18 cellular contexts compared by ENCODE assay signal in the genomic region with DNA sequence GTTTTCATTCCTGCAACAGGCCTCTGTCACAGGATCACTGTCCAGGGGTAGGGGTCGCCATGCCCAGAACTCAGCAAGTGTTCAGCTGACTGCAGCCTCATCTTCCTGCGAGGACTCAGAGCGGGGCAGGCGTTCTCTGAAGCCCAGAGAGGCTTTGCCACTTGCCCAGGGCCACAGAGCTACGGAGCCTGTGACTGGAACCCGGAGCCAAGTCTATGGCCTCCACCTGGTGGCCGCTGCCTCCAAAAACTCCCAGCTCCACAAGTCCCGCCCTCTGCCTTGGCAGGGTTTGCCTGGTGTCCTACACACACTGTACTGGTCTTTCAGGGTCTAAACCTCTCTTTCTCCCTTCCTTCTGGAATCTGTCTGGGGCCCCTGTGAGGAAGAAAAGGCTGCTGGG. TPM values are rescaled to one million over a fixed set of nuclear protein-coding genes. Genes with fewer than 3 reads are reported as not detected.
DNase-seq lines count a peak whose midpoint lies in the region; ATAC-seq and TF ChIP-seq lines count a peak whose summit lies in the region.
"Had no signal": no experiment of that assay in that cellular context is flagged by ENCODE, and none has a peak within 500 bp of the region (broad histone marks: within the 10 kb centered on the region; RNA-seq: fewer than 3 reads in every experiment).

No MANE protein-coding gene starts in this region.

- no peak overlapping the region for H3K27ac Mint-ChIP-seq in activated CD8-positive, alpha-beta T cell treated with anti-CD3 and anti-CD28 coated beads for 36 hours
- H3K27ac Mint-ChIP-seq: activated B cell treated with CpG ODN at 0.5 μM for 24 hours; activated naive CD4-positive, alpha-beta T cell treated with anti-CD3 and anti-CD28 coated beads, Interleukin-2, amount 10 ng/mL, durations not matched to agents 7 days and 5 days; natural killer cell treated with Interleukin-12 subunit alpha and Interleukin-12 subunit beta and Interleukin-15 and Interleukin-18, amount 100 ng/mL, for 72 hours had no signal

- DNase-seq in DMS79 treated with DMSO at 0.1 percent for 48 hours (lab: John Stamatoyannopoulos, UW) (peak; percentile 35), DMS79 (lab: John Stamatoyannopoulos, UW) (no peak), RWPE1 (ENCODE audit: low spot score) (no peak), islet precursor cell (peak; percentile 65), GDM1 (lab: John Stamatoyannopoulos, UW) (no peak), vagina (ENCODE audit: extremely low spot score in 2 of 2) (no peak)
- DNase-seq in activated CD8-positive, alpha-beta T cell treated with anti-CD3 and anti-CD28 coated beads for 36 hours: no peak
- DNase-seq: activated B cell treated with CpG ODN at 0.5 μM for 24 hours; activated CD8-positive, alpha-beta memory T cell treated with anti-CD3 and anti-CD28 coated beads, Interleukin-2, amount 50 U/mL, for 4 hours; activated naive CD4-positive, alpha-beta T cell treated with anti-CD3 and anti-CD28 coated beads, Interleukin-2, amount 10 ng/mL, durations not matched to agents 7 days and 5 days; HCEC 1CT; kidney glomerular epithelial cell; MM.1S; sigmoid colon; stimulated activated naive CD4-positive, alpha-beta T cell treated with Interleukin-2 at 50 U/mL for 16 hours had no signal

- H3K9me3 ChIP-seq in vagina: no peaks in the 10 kb centered on the region
- H3K9me3 ChIP-seq: gastroesophageal sphincter, sigmoid colon had no signal

- no peak overlapping the region for H3K4me3 Mint-ChIP-seq in activated CD8-positive, alpha-beta T cell treated with anti-CD3 and anti-CD28 coated beads for 36 hours
- H3K4me3 Mint-ChIP-seq: activated B cell treated with CpG ODN at 0.5 μM for 24 hours; activated naive CD4-positive, alpha-beta T cell treated with anti-CD3 and anti-CD28 coated beads, Interleukin-2, amount 10 ng/mL, durations not matched to agents 7 days and 5 days; natural killer cell treated with Interleukin-12 subunit alpha and Interleukin-12 subunit beta and Interleukin-15 and Interleukin-18, amount 100 ng/mL, for 72 hours had no signal

- no peaks in the 10 kb centered on the region for H3K27me3 ChIP-seq in vagina
- H3K27me3 ChIP-seq: gastroesophageal sphincter, sigmoid colon had no signal

- no peak for TF ChIP-seq CTCF in RWPE1 (conservative IDR thresholded peaks at IDR 0.05; ENCODE audit: low read depth)
- TF ChIP-seq CTCF in vagina (IDR thresholded peaks at IDR 0.05): no peak
- no peak for TF ChIP-seq CTCF in activated CD8-positive, alpha-beta T cell treated with anti-CD3 and anti-CD28 coated beads for 36 hours (IDR thresholded peaks at IDR 0.05)

- ATAC-seq in activated CD8-positive, alpha-beta T cell treated with anti-CD3 and anti-CD28 coated beads for 36 hours: no peak
- ATAC-seq: gastroesophageal sphincter had no signal

- no peaks in the 10 kb centered on the region for H3K36me3 Mint-ChIP-seq in activated CD8-positive, alpha-beta T cell treated with anti-CD3 and anti-CD28 coated beads for 36 hours (ENCODE audit: low read depth)
- H3K36me3 Mint-ChIP-seq: activated naive CD4-positive, alpha-beta T cell treated with anti-CD3 and anti-CD28 coated beads, Interleukin-2, amount 10 ng/mL, durations not matched to agents 7 days and 5 days; natural killer cell treated with Interleukin-12 subunit alpha and Interleukin-12 subunit beta and Interleukin-15 and Interleukin-18, amount 100 ng/mL, for 72 hours had no signal

- TF ChIP-seq POLR2A in vagina (IDR thresholded peaks at IDR 0.05): no peak

- H3K9me3 Mint-ChIP-seq in activated CD8-positive, alpha-beta T cell treated with anti-CD3 and anti-CD28 coated beads for 36 hours: no peaks in the 10 kb centered on the region
- H3K9me3 Mint-ChIP-seq: activated B cell treated with CpG ODN at 0.5 μM for 24 hours; activated naive CD4-positive, alpha-beta T cell treated with anti-CD3 and anti-CD28 coated beads, Interleukin-2, amount 10 ng/mL, durations not matched to agents 7 days and 5 days; natural killer cell treated with Interleukin-12 subunit alpha and Interleukin-12 subunit beta and Interleukin-15 and Interleukin-18, amount 100 ng/mL, for 72 hours had no signal

- CTCF ChIA-PET in RWPE1 (lab: Yijun Ruan, JAX): no interaction called here
- CTCF ChIA-PET in activated CD8-positive, alpha-beta T cell treated with anti-CD3 and anti-CD28 coated beads for 36 hours (lab: Charles Lee): interaction anchor here (1.3 to 1.6 kb wide), 2 partner anchors 47 to 54 kb away, joined by 5 to 6 read pairs; no protein-coding TSS in a partner anchor

- H3K4me3 ChIP-seq in skin epidermis (no peak overlapping the region), vagina (no peak overlapping the region)
- H3K4me3 ChIP-seq: gastroesophageal sphincter, sigmoid colon had no signal

- peaks cover 7% of the 10 kb centered on the region for H3K4me1 Mint-ChIP-seq in activated CD8-positive, alpha-beta T cell treated with anti-CD3 and anti-CD28 coated beads for 36 hours (ENCODE audit: low read depth)
- H3K4me1 Mint-ChIP-seq: activated B cell treated with CpG ODN at 0.5 μM for 24 hours had no signal

- POLR2A ChIA-PET in RWPE1 (lab: Yijun Ruan, JAX; ENCODE audit: low non-redundant PET): no interaction called here
- POLR2A ChIA-PET in activated CD8-positive, alpha-beta T cell treated with anti-CD3 and anti-CD28 coated beads for 36 hours (lab: Charles Lee): no interaction called here

- intact Hi-C loops in vagina (cut with DNase I): no loop called here
- intact Hi-C loops in activated CD8-positive, alpha-beta T cell treated with anti-CD3 and anti-CD28 coated beads for 36 hours (cut with micrococcal nuclease): no loop called here

- peaks cover 17% of the 10 kb centered on the region for H3K4me1 ChIP-seq in vagina
- H3K4me1 ChIP-seq: sigmoid colon had no signal

- H3K27ac ChIP-seq in RWPE1 (peak overlapping the region; percentile 34; the same call in 1 of the 2 replicates), skin epidermis (peak overlapping the region in 11 of 21 experiments; percentile 7 to 80 (median 58)), vagina (no peak overlapping the region)

- no peaks in the 10 kb centered on the region for H3K36me3 ChIP-seq in vagina
- H3K36me3 ChIP-seq: gastroesophageal sphincter, sigmoid colon had no signal

- no peaks in the 10 kb centered on the region for H3K27me3 Mint-ChIP-seq in activated CD8-positive, alpha-beta T cell treated with anti-CD3 and anti-CD28 coated beads for 36 hours
- H3K27me3 Mint-ChIP-seq: activated B cell treated with CpG ODN at 0.5 μM for 24 hours; natural killer cell treated with Interleukin-12 subunit alpha and Interleukin-12 subunit beta and Interleukin-15 and Interleukin-18, amount 100 ng/mL, for 72 hours had no signal

RNA-seq across cellular contexts. Expression of gene PPP1R13B, which starts 8.7 kb away (rescaled TPM):
- 34.1 TPM for total RNA-seq in vagina
- 10 to 100 TPM; 11.9 to 14.5 TPM for total RNA-seq in activated CD8-positive, alpha-beta T cell treated with anti-CD3 and anti-CD28 coated beads for 36 hours

Comparison
In these comparisons a context has a peak if more than half of its experiments do, and no peak if none do; other contexts are left out.
1. DNase-seq: peak in DMS79 treated with DMSO at 0.1 percent for 48 hours (single experiment) and islet precursor cell (single experiment); none in DMS79 (single experiment), RWPE1 (single experiment), GDM1 (single experiment), vagina (0 of 2) and activated CD8-positive, alpha-beta T cell treated with anti-CD3 and anti-CD28 coated beads for 36 hours (single experiment).